ENCODE assay signal across 9 cellular contexts in the genomic region with DNA sequence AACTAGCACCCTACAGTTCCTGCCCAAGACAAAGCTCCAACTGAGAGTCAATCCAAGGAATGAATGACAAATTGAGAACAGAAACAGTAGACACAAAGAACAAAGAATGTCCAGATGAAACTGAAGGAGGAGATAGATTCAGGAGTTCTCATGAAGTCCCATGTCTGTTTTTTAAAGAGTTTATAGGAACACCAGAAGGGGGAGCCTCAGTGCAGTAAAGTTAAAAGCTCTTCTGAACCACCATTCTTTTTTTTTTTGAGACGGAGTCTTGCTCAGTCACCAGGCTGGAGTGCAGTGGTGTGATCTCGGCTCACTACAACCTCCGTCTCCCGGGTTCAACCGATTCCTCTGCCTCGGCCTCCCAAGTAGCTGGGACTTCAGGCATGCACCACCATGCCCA.
DNase-seq lines count a peak whose midpoint lies in the region; ATAC-seq and TF ChIP-seq lines count a peak whose summit lies in the region.
"Had no signal": no experiment of that assay in that cellular context is flagged by ENCODE, and none has a peak within 500 bp of the region (broad histone marks: within the 10 kb centered on the region; RNA-seq: fewer than 3 reads in every experiment).

No MANE protein-coding gene starts in this region.

- DNase-seq in DMS 273 (lab: John Stamatoyannopoulos, UW; ENCODE audit: unreplicated experiment) (peak; percentile 35), DMS 273 treated with DMSO at 0.1 percent for 48 hours (lab: John Stamatoyannopoulos, UW) (no peak), HT1080 (ENCODE audit: low read depth) (peak; percentile 58), amniotic epithelial cell (ENCODE audit: low read depth) (peak; percentile 33), nephron progenitor cell (peak; percentile 15), anterior cingulate cortex (lab: John Stamatoyannopoulos, UW) (no peak), T-helper 17 cell (no peak)
- no peak for DNase-seq in activated CD8-positive, alpha-beta memory T cell treated with anti-CD3 and anti-CD28 coated beads for 24 hours
- DNase-seq: 8988T had no signal

- H3K4me3 Mint-ChIP-seq in nephron progenitor cell = no peak overlapping the region
- no peak overlapping the region for H3K4me3 Mint-ChIP-seq in T-helper 17 cell

- no peaks in the 10 kb centered on the region for H3K36me3 Mint-ChIP-seq in nephron progenitor cell (ENCODE audit: low read depth)
- H3K36me3 Mint-ChIP-seq in T-helper 17 cell (ENCODE audit: low read depth) = no peaks in the 10 kb centered on the region

- no peak overlapping the region for H3K27ac Mint-ChIP-seq in nephron progenitor cell
- H3K27ac Mint-ChIP-seq in T-helper 17 cell = no peak overlapping the region

- H3K4me1 Mint-ChIP-seq in nephron progenitor cell = no peaks in the 10 kb centered on the region
- H3K4me1 Mint-ChIP-seq in T-helper 17 cell = no peaks in the 10 kb centered on the region

- TF ChIP-seq CTCF in nephron progenitor cell (IDR thresholded peaks at IDR 0.05) = peak; percentile 29

- ATAC-seq in T-helper 17 cell = no peak

- H3K27me3 Mint-ChIP-seq in nephron progenitor cell (ENCODE audit: low read depth, poor library complexity) = no peaks in the 10 kb centered on the region
- H3K27me3 Mint-ChIP-seq in T-helper 17 cell = peaks cover 6% of the 10 kb centered on the region

- H3K9me3 Mint-ChIP-seq in nephron progenitor cell = no peaks in the 10 kb centered on the region

- no peaks in the 10 kb centered on the region for H3K9me3 ChIP-seq in T-helper 17 cell (ENCODE audit: control insufficient read depth, low read length, poor library complexity, severe bottlenecking)

Comparison
In these comparisons a context has a peak if more than half of its experiments do, and no peak if none do; other contexts are left out.
1. DNase-seq: peak in DMS 273 (single experiment), HT1080 (single experiment), amniotic epithelial cell (single experiment) and nephron progenitor cell (single experiment); none in DMS 273 treated with DMSO at 0.1 percent for 48 hours (single experiment), activated CD8-positive, alpha-beta memory T cell treated with anti-CD3 and anti-CD28 coated beads for 24 hours (single experiment), anterior cingulate cortex (0 of 58) and T-helper 17 cell (0 of 3).